1 cellular context compared by ENCODE assay signal in genomic region chr2:28755411-28755810, GRCh38.
TF ChIP-seq lines count a peak whose summit lies in the region.

No MANE protein-coding gene starts in this region.

TF ChIP-seq in A549, 52 proteins besides CTCF, POLR2A, EP300 and RAD21 (continued from another document):
- TF ChIP-seq POLR2AphosphoS2 (conservative IDR thresholded peaks at IDR 0.05; ENCODE audit: low read length) (no peak), CHD4 (IDR thresholded peaks at IDR 0.05; ENCODE audit: borderline replicate concordance) (no peak), HOXA7 (CRISPR knock-in tag; IDR thresholded peaks at IDR 0.05) (no peak), RNF2 (IDR thresholded peaks at IDR 0.05; ENCODE audit: borderline replicate concordance, low read depth) (no peak), ZNF302 (CRISPR knock-in tag; IDR thresholded peaks at IDR 0.05) (no peak), CBX8 (IDR thresholded peaks at IDR 0.05) (no peak), HOXB5 (CRISPR knock-in tag; IDR thresholded peaks at IDR 0.05) (no peak), NPAS2 (CRISPR knock-in tag; IDR thresholded peaks at IDR 0.05; ENCODE audit: borderline replicate concordance) (no peak), JUN (IDR thresholded peaks at IDR 0.05) (no peak)
- TF ChIP-seq, protein P1, sequence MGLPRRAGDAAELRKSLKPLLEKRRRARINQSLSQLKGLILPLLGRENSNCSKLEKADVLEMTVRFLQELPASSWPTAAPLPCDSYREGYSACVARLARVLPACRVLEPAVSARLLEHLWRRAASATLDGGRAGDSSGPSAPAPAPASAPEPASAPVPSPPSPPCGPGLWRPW (IDR thresholded peaks at IDR 0.05): no peak
